Comparison of ENCODE assay signal across 21 cellular contexts in genomic region chr2:3581367-3582262, GRCh38. TPM values are rescaled to one million over a fixed set of nuclear protein-coding genes. Genes with fewer than 3 reads are reported as not detected.
DNase-seq lines count a peak whose midpoint lies in the region; ATAC-seq, FAIRE-seq and TF ChIP-seq lines count a peak whose summit lies in the region.
"Had no signal": no experiment of that assay in that cellular context is flagged by ENCODE, and none has a peak within 500 bp of the region (broad histone marks: within the 10 kb centered on the region; RNA-seq: fewer than 3 reads in every experiment).

No MANE protein-coding gene starts in this region.

- peaks cover 56% of the 10 kb centered on the region for H3K36me3 ChIP-seq in Panc1 (ENCODE audit: control insufficient read depth, insufficient read depth, low read length)

- peak; percentile 65; the same call in 1 of the 2 replicates for TF ChIP-seq POLR2A in GM12891 (IDR thresholded peaks at IDR 0.05; ENCODE audit: low read depth, low read length)

- DNase-seq in NCI-H82 (lab: John Stamatoyannopoulos, UW) (peak; percentile 56), NCI-H82 treated with DMSO at 0.1 percent for 48 hours (lab: John Stamatoyannopoulos, UW; ENCODE audit: unreplicated experiment) (no peak), GM12891 (ENCODE audit: insufficient read length, low spot score) (no peak), Panc1 (ENCODE audit: low read depth, low spot score) (no peak), chondrocyte (ENCODE audit: low spot score) (peak; percentile 33), NK-92 (lab: John Stamatoyannopoulos, UW; ENCODE audit: unreplicated experiment) (no peak), posterior cingulate gyrus (no peak)
- no peak for DNase-seq in CD4-positive, alpha-beta T cell
- DNase-seq: activated naive CD4-positive, alpha-beta T cell treated with Interleukin-2 at 50 U/mL for 16 hours; CD8-positive, alpha-beta memory T cell; cortex of kidney; heart right ventricle; NCI-H446; stimulated activated CD4-positive, alpha-beta T cell treated with anti-CD3 and anti-CD28 coated beads, Interleukin-1b, Interleukin-23, amount 100 ng/mL, for 48 hours; upper lobe of right lung had no signal

- H3K4me1 Mint-ChIP-seq in chondrocyte (ENCODE audit: low read depth): peaks cover 54% of the 10 kb centered on the region
- peaks cover 30% of the 10 kb centered on the region for H3K4me1 Mint-ChIP-seq in CD4-positive, alpha-beta T cell (ENCODE audit: low read depth)

- POLR2A ChIA-PET in Panc1 (lab: Charles Lee): interaction anchor here (0.6 kb wide), 1 partner anchor 29 kb away, joined by 3 read pairs; no protein-coding TSS in a partner anchor
- POLR2A ChIA-PET in CD4-positive, alpha-beta T cell (lab: Charles Lee): no interaction called here

- no peaks in the 10 kb centered on the region for H3K9me3 Mint-ChIP-seq in chondrocyte (ENCODE audit: low read depth)
- H3K9me3 Mint-ChIP-seq in CD4-positive, alpha-beta T cell: no peaks in the 10 kb centered on the region
- H3K9me3 Mint-ChIP-seq: CD8-positive, alpha-beta memory T cell had no signal

- ATAC-seq in Panc1: peak; percentile 33; the same call in 1 of the 2 replicates
- no peak for ATAC-seq in CD4-positive, alpha-beta T cell (ENCODE audit: poor library complexity)
- ATAC-seq: activated CD4-positive, CD25-positive, alpha-beta regulatory T cell treated with anti-CD3 and anti-CD28 coated beads, Interleukin-2, amount 50 U/mL, for 24 hours; heart right ventricle; sciatic nerve; upper lobe of right lung had no signal

- in situ Hi-C loops in Panc1 (cut with HindIII; ENCODE audit: low pct_unique_long_range_greater_than_20kb, low sequenced_read_pairs): no loop called here

- no peak overlapping the region for H3K4me3 Mint-ChIP-seq in chondrocyte (ENCODE audit: unreplicated experiment)
- H3K4me3 Mint-ChIP-seq in CD4-positive, alpha-beta T cell: no peak overlapping the region
- H3K4me3 Mint-ChIP-seq: CD8-positive, alpha-beta memory T cell had no signal

- intact Hi-C loops in Panc1 (cut with micrococcal nuclease; ENCODE audit: unreplicated experiment) (no loop called here), posterior cingulate gyrus (cut with DNase I) (no loop called here)
- intact Hi-C loops in CD4-positive, alpha-beta T cell (cut with DNase I, micrococcal nuclease): no loop called here

- no peak for TF ChIP-seq CTCF in Panc1 (IDR thresholded peaks at IDR 0.05)
- no peak for TF ChIP-seq CTCF in chondrocyte (IDR thresholded peaks at IDR 0.05)
- no peak for TF ChIP-seq CTCF in CD4-positive, alpha-beta T cell (IDR thresholded peaks at IDR 0.05)

- no peaks in the 10 kb centered on the region for H3K27me3 ChIP-seq in Panc1 (ENCODE audit: control insufficient read depth, insufficient read depth, low read length)
- no peaks in the 10 kb centered on the region for H3K27me3 ChIP-seq in CD4-positive, alpha-beta T cell (ENCODE audit: control insufficient read depth, insufficient read depth, low read length)
- H3K27me3 ChIP-seq: heart right ventricle, upper lobe of right lung had no signal

- H3K27ac ChIP-seq in Panc1 (ENCODE audit: low read length): no peak overlapping the region
- H3K27ac ChIP-seq in CD4-positive, alpha-beta T cell (ENCODE audit: low read depth, low read length): no peak overlapping the region
- H3K27ac ChIP-seq: heart right ventricle, upper lobe of right lung had no signal

- peaks cover 32% of the 10 kb centered on the region for H3K4me1 ChIP-seq in Panc1 (ENCODE audit: control insufficient read depth, insufficient read depth, low read length)

- CTCF ChIA-PET in Panc1 (lab: Charles Lee): no interaction called here
- CTCF ChIA-PET in CD4-positive, alpha-beta T cell (lab: Charles Lee): no interaction called here

- peak overlapping the region; percentile 17 for H3K27ac Mint-ChIP-seq in chondrocyte (ENCODE audit: unreplicated experiment)
- no peak overlapping the region for H3K27ac Mint-ChIP-seq in CD4-positive, alpha-beta T cell

- no peak for FAIRE-seq in GM12891 (lab: Jason Lieb, UNC)

- no peaks in the 10 kb centered on the region for H3K27me3 Mint-ChIP-seq in chondrocyte (ENCODE audit: low read depth)
- H3K27me3 Mint-ChIP-seq in CD4-positive, alpha-beta T cell: no peaks in the 10 kb centered on the region
- H3K27me3 Mint-ChIP-seq: CD8-positive, alpha-beta memory T cell had no signal

- H3K36me3 Mint-ChIP-seq in chondrocyte (ENCODE audit: low read depth): peaks cover 42% of the 10 kb centered on the region
- H3K36me3 Mint-ChIP-seq in CD4-positive, alpha-beta T cell (ENCODE audit: low read depth): peaks cover 90% of the 10 kb centered on the region

- H3K4me3 ChIP-seq in Panc1 (ENCODE audit: low read depth in 2 of 2, low read length in 2 of 2): no peak overlapping the region
- H3K4me3 ChIP-seq: heart right ventricle, lung, upper lobe of right lung had no signal

- BruUV-seq in Panc1 (replicated peaks; lab: Mats Ljungman, UMichigan): no TSS peak

- no peaks in the 10 kb centered on the region for H3K9me3 ChIP-seq in Panc1 (ENCODE audit: control insufficient read depth, insufficient read depth, low read depth, low read length)
- H3K9me3 ChIP-seq in CD4-positive, alpha-beta T cell (ENCODE audit: control insufficient read depth, low read length): no peaks in the 10 kb centered on the region
- H3K9me3 ChIP-seq: heart right ventricle, upper lobe of right lung had no signal

TF ChIP-seq in GM12891, 5 proteins besides CTCF, POLR2A, EP300 and RAD21:
- no peak for TF ChIP-seq SPI1 (IDR thresholded peaks at IDR 0.05; ENCODE audit: low read depth, low read length)
- TF ChIP-seq POU2F2 (IDR thresholded peaks at IDR 0.05; ENCODE audit: low read depth, low read length): peak; percentile 60; the same call in 1 of the 2 replicates
- TF ChIP-seq POLR2AphosphoS5 (IDR thresholded peaks at IDR 0.05; ENCODE audit: low read depth, low read length): no peak

RNA-seq across cellular contexts. Expression of gene RPS7, which starts 6.6 kb away (rescaled TPM):
- 3,128 TPM for polyA plus RNA-seq in GM12891 (2012; ENCODE audit: low read depth, missing spikeins)
- total RNA-seq in Panc1 (2021; ENCODE audit: unreplicated experiment) (1,117 TPM), chondrocyte (724 to 826 TPM (median 808 TPM) in 3 replicates)
- polyA plus RNA-seq in Panc1 (2012; ENCODE audit: insufficient read length): 852 TPM
- total RNA-seq in CD4-positive, alpha-beta T cell: 1,000 to 10,000 TPM; 2,016 to 2,098 TPM

RNA-seq across cellular contexts. Expression of gene COLEC11, which starts 13.3 kb away (rescaled TPM):
- 1.1 TPM for polyA plus RNA-seq in GM12891 (2012; ENCODE audit: low read depth, missing spikeins)
- 0.31 TPM for total RNA-seq in Panc1 (2021; ENCODE audit: unreplicated experiment)
- polyA plus RNA-seq in Panc1 (2012; ENCODE audit: insufficient read length): 0.28 TPM
- not detected in 3 replicates for total RNA-seq in chondrocyte
- under 1 TPM in 1 of 2 experiments, not detected in 1; 0.47 TPM for total RNA-seq in CD4-positive, alpha-beta T cell
- total RNA-seq: Daoy, myocyte, osteocyte had no signal
- polyA plus RNA-seq: CD8-positive, alpha-beta memory T cell had no signal

RNA-seq across cellular contexts. Expression of gene RNASEH1, which starts 23.5 kb away (rescaled TPM):
- polyA plus RNA-seq in GM12891 (2012; ENCODE audit: low read depth, missing spikeins): 19.1 TPM
- total RNA-seq in Panc1 (2021; ENCODE audit: unreplicated experiment) (43.7 TPM), chondrocyte (28.9 to 32.7 TPM (median 29.2 TPM) in 3 replicates)
- polyA plus RNA-seq in Panc1 (2012; ENCODE audit: insufficient read length): 30.7 TPM
- total RNA-seq in CD4-positive, alpha-beta T cell: 10 to 100 TPM; 31.5 to 31.9 TPM

Comparison
In these comparisons a context has a peak if more than half of its experiments do, and no peak if none do; other contexts are left out.
1. DNase-seq: peak in NCI-H82 (single experiment) and chondrocyte (single experiment); none in NCI-H82 treated with DMSO at 0.1 percent for 48 hours (single experiment), GM12891 (single experiment), Panc1 (single experiment), NK-92 (single experiment), CD4-positive, alpha-beta T cell (0 of 10) and posterior cingulate gyrus (0 of 10).